9 cellular contexts compared by ENCODE assay signal in genomic region chr10:119246862-119247549, GRCh38. TPM values are rescaled to one million over a fixed set of nuclear protein-coding genes. Genes with fewer than 3 reads are reported as not detected.
A peak's percentile ranks its signal among the peaks of the same experiment; 100 is the strongest.
DNase-seq lines count a peak whose midpoint lies in the region; TF ChIP-seq lines count a peak whose summit lies in the region.
"Had no signal": no experiment of that assay in that cellular context is flagged by ENCODE, and none has a peak within 500 bp of the region (broad histone marks: within the 10 kb centered on the region; RNA-seq: fewer than 3 reads in every experiment).

No MANE protein-coding gene starts in this region.

- peak; percentile 94 for DNase-seq in HFFc6
- peak; percentile 60 for DNase-seq in chondrocyte (ENCODE audit: low spot score)
- no peak for DNase-seq in germinal center (ENCODE audit: low spot score)
- no peak for DNase-seq in GM20000 (ENCODE audit: low spot score)
- no peak for DNase-seq in SK-N-DZ (ENCODE audit: low spot score)
- no peak for DNase-seq in cerebellum (ENCODE audit: low spot score)
- DNase-seq: amygdala had no signal

- peaks cover 53% of the 10 kb centered on the region for H3K4me1 Mint-ChIP-seq in HFFc6 (ENCODE audit: low read depth)
- H3K4me1 Mint-ChIP-seq in chondrocyte (ENCODE audit: low read depth), result peaks cover 52% of the 10 kb centered on the region

- H3K4me3 Mint-ChIP-seq in HFFc6, result peak overlapping the region; percentile 71
- peak overlapping the region; percentile 47 for H3K4me3 Mint-ChIP-seq in chondrocyte (ENCODE audit: unreplicated experiment)

- H3K4me3 ChIP-seq in stomach smooth muscle (ENCODE audit: low read length in 2 of 2), result peak overlapping the region in 1 of 2 donors; percentile 35

- H3K36me3 Mint-ChIP-seq in HFFc6 (ENCODE audit: low read depth), result no peaks in the 10 kb centered on the region
- no peaks in the 10 kb centered on the region for H3K36me3 Mint-ChIP-seq in chondrocyte (ENCODE audit: low read depth)

- H3K27me3 Mint-ChIP-seq in HFFc6 (ENCODE audit: insufficient read depth) (no peaks in the 10 kb centered on the region), chondrocyte (ENCODE audit: low read depth) (no peaks in the 10 kb centered on the region)

- H3K9me3 ChIP-seq in stomach smooth muscle (ENCODE audit: control insufficient read depth in 2 of 2, low read length in 2 of 2), result no peaks in the 10 kb centered on the region

- no peaks in the 10 kb centered on the region for H3K36me3 ChIP-seq in stomach smooth muscle (ENCODE audit: control insufficient read depth in 2 of 2, insufficient read depth in 2 of 2, low read length in 2 of 2)

- H3K4me1 ChIP-seq in stomach smooth muscle (ENCODE audit: control insufficient read depth, insufficient read depth, low read length), result peaks cover 40% of the 10 kb centered on the region

- H3K27me3 ChIP-seq in layer of hippocampus (ENCODE audit: control insufficient read depth, insufficient read depth, low read length) (no peaks in the 10 kb centered on the region), stomach smooth muscle (ENCODE audit: control insufficient read depth in 1 of 2, insufficient read depth in 2 of 2, low read length in 2 of 2) (no peaks in the 10 kb centered on the region)

- H3K27ac Mint-ChIP-seq in HFFc6, result peak overlapping the region; percentile 93
- H3K27ac Mint-ChIP-seq in chondrocyte (ENCODE audit: unreplicated experiment), result peak overlapping the region; percentile 98

- H3K9ac ChIP-seq in stomach smooth muscle (ENCODE audit: low read length in 2 of 2), result peak overlapping the region in 1 of 2 donors; percentile 13

- H3K9me3 Mint-ChIP-seq in HFFc6 (no peaks in the 10 kb centered on the region), chondrocyte (ENCODE audit: low read depth) (no peaks in the 10 kb centered on the region)

- H3K27ac ChIP-seq in layer of hippocampus (ENCODE audit: low read depth, low read length) (peak overlapping the region; percentile 52), stomach smooth muscle (ENCODE audit: low read length) (peak overlapping the region; percentile 79)

- TF ChIP-seq CTCF in HFFc6 (IDR thresholded peaks at IDR 0.05), result peak; percentile 35
- peak; percentile 71 for TF ChIP-seq CTCF in chondrocyte (IDR thresholded peaks at IDR 0.05)
- no peak for TF ChIP-seq CTCF in GM20000 (IDR thresholded peaks at IDR 0.05; ENCODE audit: extremely low read depth, missing control alignments)

RNA-seq across cellular contexts. Expression of gene GRK5, which starts 39.6 kb away (rescaled TPM):
- total RNA-seq in HFFc6 (2021; fragmentation: NEBNext Ultra II Directional; extraction: Animal tissue kit (Norgen Biotek cat#: 25700)), result 10 to 100 TPM in 4 of 6 experiments, 1 to 10 TPM in 2; 9.7 to 16.8 (median 15.9) TPM
- total RNA-seq in chondrocyte, result 11.7 to 16.4 TPM (median 15.7 TPM) in 3 replicates
- 57.8 and 65.3 TPM in 2 replicates for polyA plus RNA-seq in SK-N-DZ (2014; cell fraction: cytosol; rRNA removed)
- polyA plus RNA-seq in SK-N-DZ (2014; cell fraction: nucleus; rRNA removed), result 48.9 and 53.5 TPM in 2 replicates
- 14.4 TPM for total RNA-seq in cerebellum

Comparison
In these comparisons a context has a peak if more than half of its experiments do, and no peak if none do; other contexts are left out.
1. DNase-seq: peak in HFFc6 (single experiment) and chondrocyte (single experiment); none in germinal center (single experiment), GM20000 (single experiment), SK-N-DZ (single experiment) and cerebellum (single experiment).